In the genomic region with DNA sequence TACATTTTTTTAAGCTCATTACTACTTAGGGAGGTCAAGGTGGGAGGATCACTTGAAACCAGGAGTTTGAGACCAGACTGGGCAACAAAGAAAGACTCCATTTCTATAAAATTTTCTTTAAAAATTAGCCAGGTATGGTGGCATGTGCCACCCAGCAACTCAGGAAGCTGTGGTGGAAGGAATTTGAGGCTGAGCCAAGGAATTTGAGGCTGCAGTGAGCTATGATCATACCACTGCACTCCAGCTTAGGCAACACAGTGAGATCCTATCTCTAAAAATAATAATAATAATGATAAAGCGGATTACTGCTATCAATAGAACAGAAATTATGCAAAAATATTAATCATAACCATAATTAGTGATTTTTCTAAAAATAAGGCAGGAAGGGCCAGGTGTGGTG, we compare ENCODE assay signal across 16 cellular contexts.
"Had no signal": no experiment of that assay in that cellular context is flagged by ENCODE, and none has a peak within 500 bp of the region (broad histone marks: within the 10 kb centered on the region; RNA-seq: fewer than 3 reads in every experiment).

No MANE protein-coding gene starts in this region.

- H3K9me3 ChIP-seq: lower lobe of right lung, psoas muscle, right lobe of liver, upper lobe of right lung had no signal

- H3K27me3 ChIP-seq: right lobe of liver, upper lobe of right lung had no signal

- DNase-seq: activated naive CD4-positive, alpha-beta T cell; activated naive CD8-positive, alpha-beta T cell treated with anti-CD3 and anti-CD28 coated beads, Interleukin-2, amount 10 ng/mL, durations not matched to agents 7 days and 5 days; activated T-cell treated with anti-CD3 and anti-CD28 coated beads for 4 hours; aorta; effector memory CD8-positive, alpha-beta T cell; foreskin melanocyte; head of caudate nucleus; immature natural killer cell; left cardiac atrium; lower lobe of right lung; psoas muscle; right lobe of liver; stimulated activated naive CD8-positive, alpha-beta T cell treated with anti-CD3 and anti-CD28 coated beads, Interleukin-15, amount 100 ng/mL, for 72 hours; T-helper 9 cell; upper lobe of right lung had no signal

- H3K36me3 ChIP-seq: lower lobe of right lung, right lobe of liver, upper lobe of right lung had no signal

- H3K27ac ChIP-seq: lower lobe of right lung, psoas muscle, right lobe of liver, upper lobe of right lung had no signal

- ATAC-seq: activated CD4-positive, CD25-positive, alpha-beta regulatory T cell treated with anti-CD3 and anti-CD28 coated beads, Interleukin-2, amount 50 U/mL, for 24 hours; effector memory CD8-positive, alpha-beta T cell; left cardiac atrium; lower lobe of right lung; psoas muscle; right lobe of liver; stimulated activated naive CD8-positive, alpha-beta T cell treated with anti-CD3 and anti-CD28 coated beads, Interleukin-15, amount 100 ng/mL, for 72 hours; upper lobe of right lung had no signal

- H3K4me1 ChIP-seq: lower lobe of right lung, psoas muscle, right lobe of liver had no signal

- H3K4me3 ChIP-seq: lower lobe of right lung, psoas muscle, right lobe of liver, upper lobe of right lung had no signal
